In the genomic region with DNA sequence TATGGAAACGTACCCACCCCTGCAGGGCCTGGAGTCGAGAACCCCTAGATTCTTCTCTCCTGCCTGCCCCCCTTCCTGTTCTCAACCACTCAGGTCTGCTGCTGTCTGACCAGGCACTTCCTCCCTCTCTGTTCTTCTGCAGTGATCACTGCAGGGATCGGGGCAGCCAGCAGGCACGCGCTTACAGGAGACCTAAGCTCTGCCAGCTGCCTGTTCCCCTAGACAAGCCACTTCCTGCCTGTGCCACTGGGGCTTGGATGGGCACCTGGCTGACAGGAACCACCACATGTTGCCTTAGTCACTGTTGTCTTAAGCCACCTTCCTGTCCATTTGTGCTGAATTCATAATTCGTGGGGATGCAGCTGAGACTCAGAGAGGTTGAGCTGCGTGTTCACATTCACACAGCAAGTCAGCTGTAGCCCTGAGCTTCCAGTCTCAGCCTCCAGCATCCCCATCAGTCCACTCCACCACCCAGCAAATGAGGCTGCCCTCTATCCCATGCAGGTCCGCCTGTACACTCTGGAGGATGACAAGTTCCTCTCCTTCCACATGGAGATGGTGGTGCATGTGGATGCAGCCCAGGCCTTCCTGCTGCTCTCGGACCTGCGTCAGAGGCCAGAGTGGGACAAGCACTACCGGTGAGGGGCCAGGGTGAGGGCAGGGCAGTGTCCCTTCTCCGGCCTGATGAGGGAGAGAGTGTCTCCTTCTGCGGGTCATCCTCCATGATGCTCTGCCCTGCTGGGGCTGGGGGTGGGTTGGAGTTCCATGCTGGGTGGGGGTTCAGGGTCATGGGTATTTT, we compare ENCODE assay signal across 9 cellular contexts. TPM values are rescaled to one million over a fixed set of nuclear protein-coding genes. Genes with fewer than 3 reads are reported as not detected.
DNase-seq lines count a peak whose midpoint lies in the region; ATAC-seq, FAIRE-seq and TF ChIP-seq lines count a peak whose summit lies in the region.
"Had no signal": no experiment of that assay in that cellular context is flagged by ENCODE, and none has a peak within 500 bp of the region (broad histone marks: within the 10 kb centered on the region; RNA-seq: fewer than 3 reads in every experiment).

No MANE protein-coding gene starts in this region.

- H3K4me1 ChIP-seq in neuronal stem cell (ENCODE audit: control insufficient read depth in 2 of 2, insufficient read depth in 1 of 2, low read depth in 1 of 2, low read length in 2 of 2) (peaks cover 0 to 6% of the 10 kb centered on the region in 2 donors), aorta (ENCODE audit: control insufficient read depth in 1 of 2, insufficient read depth in 2 of 2, low read length in 2 of 2) (no peaks in the 10 kb centered on the region)

- H3K36me3 ChIP-seq in neuronal stem cell (replicated peaks in 1 of 2; ENCODE audit: control insufficient read depth in 2 of 2, insufficient read depth in 2 of 2, low read length in 2 of 2) (peaks cover 0 to 2% of the 10 kb centered on the region in 2 donors), aorta (ENCODE audit: control insufficient read depth in 1 of 2, insufficient read depth in 2 of 2, low read length in 1 of 2) (peaks cover 0 to 4% of the 10 kb centered on the region in 2 donors)

- TF ChIP-seq CTCF in NB4 (IDR thresholded peaks at IDR 0.05; ENCODE audit: low read depth, low read length): no peak

- no peak overlapping the region for H2BK12ac ChIP-seq in neuronal stem cell (ENCODE audit: low read length)

- no peak overlapping the region for H4K8ac ChIP-seq in neuronal stem cell (ENCODE audit: low read depth, low read length)

- H3K9ac ChIP-seq in neuronal stem cell (ENCODE audit: low read depth, low read length, poor library complexity): peak overlapping the region; percentile 0

- H3K79me1 ChIP-seq in neuronal stem cell (ENCODE audit: low read depth, low read length): no peaks in the 10 kb centered on the region

- intact Hi-C loops in aorta (cut with DNase I): no loop called here

- no peak for DNase-seq in GM12892 (ENCODE audit: insufficient read length)
- DNase-seq in NB4 (ENCODE audit: low read depth): peak; percentile 67
- DNase-seq in activated T-cell treated with anti-CD3 and anti-CD28 coated beads, Interleukin-2, amount 50 U/mL, for 48 hours: peak; percentile 33 to 44
- DNase-seq in neuronal stem cell (ENCODE audit: low spot score): no peak
- DNase-seq in foreskin melanocyte: no peak
- no peak for DNase-seq in aorta
- DNase-seq: IMR-90 had no signal

- H3K4me2 ChIP-seq in neuronal stem cell (ENCODE audit: insufficient read depth, low read length, poor library complexity, severe bottlenecking): no peak overlapping the region

- H3K4ac ChIP-seq in neuronal stem cell (ENCODE audit: low read length): no peak overlapping the region

- no peak for TF ChIP-seq POLR2A in GM12892 (IDR thresholded peaks at IDR 0.05; ENCODE audit: low read depth, low read length)
- no peak for TF ChIP-seq POLR2A in NB4 (IDR thresholded peaks at IDR 0.05; ENCODE audit: extremely low read depth, insufficient read length)

- H2BK5ac ChIP-seq in neuronal stem cell (ENCODE audit: low read length): no peak overlapping the region

- H2BK120ac ChIP-seq in neuronal stem cell (ENCODE audit: low read depth, low read length): no peak overlapping the region

- H3K23ac ChIP-seq in neuronal stem cell (ENCODE audit: low read depth, low read length, poor library complexity): no peak overlapping the region

- H4K91ac ChIP-seq in neuronal stem cell (ENCODE audit: low read depth, low read length, poor library complexity): no peak overlapping the region

- no CpG with 5 or more reads among the region's 13 CpGs for WGBS in neuronal stem cell (ENCODE audit: extremely low coverage in 2 of 2, insufficient read length in 2 of 2, insufficient replicate concordance in 1 of 2), 2 donors
- 86 to 89% methylated on average over 13 of the region's 13 CpGs for WGBS in aorta, 2 donors

- no peak for ATAC-seq in HG03175 (IDR thresholded peaks at IDR 0.05; ENCODE audit: unreplicated experiment)
- no peak for ATAC-seq in aorta (ENCODE audit: low FRiP score)

- no peak overlapping the region for H2AK5ac ChIP-seq in neuronal stem cell (ENCODE audit: low read depth, low read length)

- H3K14ac ChIP-seq in neuronal stem cell (ENCODE audit: low read length): peak overlapping the region; percentile 57

- H3K27me3 ChIP-seq in neuronal stem cell (ENCODE audit: control insufficient read depth in 3 of 3, insufficient read depth in 3 of 3, low read depth in 1 of 3, low read length in 3 of 3) (no peaks in the 10 kb centered on the region), aorta (ENCODE audit: control insufficient read depth in 1 of 2, insufficient read depth in 2 of 2, low read length in 1 of 2) (no peaks in the 10 kb centered on the region)

- no peak overlapping the region for H2BK15ac ChIP-seq in neuronal stem cell (ENCODE audit: low read length)

- FAIRE-seq in GM12892 (lab: Jason Lieb, UNC): peak; percentile 60

- H3K4me3 ChIP-seq in NB4 (ENCODE audit: low read depth, low read length): no peak overlapping the region
- peak overlapping the region in 1 of 2 donors; percentile 30 for H3K4me3 ChIP-seq in neuronal stem cell (ENCODE audit: low read length in 2 of 2)
- H3K4me3 ChIP-seq in aorta (ENCODE audit: low read length in 2 of 2): no peak overlapping the region

- peaks cover 0 to 2% of the 10 kb centered on the region in 2 donors for H3K9me3 ChIP-seq in neuronal stem cell (replicated peaks in 1 of 2; ENCODE audit: control insufficient read depth in 2 of 2, insufficient read depth in 1 of 2, low read depth in 1 of 2, low read length in 2 of 2)
- H3K9me3 ChIP-seq in aorta (ENCODE audit: control insufficient read depth, low read length): no peaks in the 10 kb centered on the region

- no peak overlapping the region for H2AFZ ChIP-seq in neuronal stem cell (ENCODE audit: low read length)

- H3K27ac ChIP-seq in neuronal stem cell (replicated peaks; ENCODE audit: low read length) (no peak overlapping the region), aorta (ENCODE audit: low read depth in 1 of 2, low read length in 2 of 2) (no peak overlapping the region)

- H3K18ac ChIP-seq in neuronal stem cell (ENCODE audit: low read length): peak overlapping the region; percentile 42

RNA-seq across cellular contexts. Expression of gene FAM151A, which starts 18.6 kb away (rescaled TPM):
- polyA plus RNA-seq in GM12892 (2012; ENCODE audit: missing spikeins): not detected
- not detected for polyA plus RNA-seq in neuronal stem cell (2013, experiment 1 of 2)
- polyA plus RNA-seq in neuronal stem cell (2013, experiment 2 of 2): not detected
- total RNA-seq in aorta: not detected
- polyA plus RNA-seq in aorta: under 1 TPM in 1 of 2 donors, not detected in 1; 0.08 TPM
- total RNA-seq: IMR-90; T-helper 1 cell treated with Interleukin-12 subunit alpha and Interleukin-12 subunit beta and Interleukin-4 antibody, amounts not matched to agents 30 ng/mL and 1 ng/mL, for 36 hours had no signal
- polyA plus RNA-seq: IMR-90 had no signal

RNA-seq across cellular contexts. Expression of gene MROH7, which starts 36.8 kb away (rescaled TPM):
- polyA plus RNA-seq in GM12892 (2012; ENCODE audit: missing spikeins): 0.19 TPM
- 0.32 TPM for polyA plus RNA-seq in neuronal stem cell (2013, experiment 1 of 2)
- 0.46 TPM for polyA plus RNA-seq in neuronal stem cell (2013, experiment 2 of 2)
- 10 to 100 TPM; 13.1 to 16.3 TPM for total RNA-seq in aorta
- polyA plus RNA-seq in aorta: 10 to 100 TPM in 1 of 2 donors, 1 to 10 TPM in 1; 2.1 to 42.3 TPM
- total RNA-seq: IMR-90 had no signal
- polyA plus RNA-seq: IMR-90 had no signal

RNA-seq across cellular contexts. Expression of gene ACOT11, which starts 56.7 kb away (rescaled TPM):
- polyA plus RNA-seq in GM12892 (2012; ENCODE audit: missing spikeins): 1.3 TPM
- 0.82 TPM for polyA plus RNA-seq in neuronal stem cell (2013, experiment 1 of 2)
- 0.90 TPM for polyA plus RNA-seq in neuronal stem cell (2013, experiment 2 of 2)
- total RNA-seq in aorta: 10 to 100 TPM; 17.5 to 20.9 TPM
- 1 to 10 TPM; 6.4 to 7.3 TPM for polyA plus RNA-seq in aorta

Comparison
In these comparisons a context has a peak if more than half of its experiments do, and no peak if none do; other contexts are left out.
1. DNase-seq: peak in NB4 (single experiment) and activated T-cell treated with anti-CD3 and anti-CD28 coated beads, Interleukin-2, amount 50 U/mL, for 48 hours (2 of 2); none in GM12892 (single experiment), neuronal stem cell (single experiment), foreskin melanocyte (single experiment) and aorta (0 of 2).